In the genomic region with DNA sequence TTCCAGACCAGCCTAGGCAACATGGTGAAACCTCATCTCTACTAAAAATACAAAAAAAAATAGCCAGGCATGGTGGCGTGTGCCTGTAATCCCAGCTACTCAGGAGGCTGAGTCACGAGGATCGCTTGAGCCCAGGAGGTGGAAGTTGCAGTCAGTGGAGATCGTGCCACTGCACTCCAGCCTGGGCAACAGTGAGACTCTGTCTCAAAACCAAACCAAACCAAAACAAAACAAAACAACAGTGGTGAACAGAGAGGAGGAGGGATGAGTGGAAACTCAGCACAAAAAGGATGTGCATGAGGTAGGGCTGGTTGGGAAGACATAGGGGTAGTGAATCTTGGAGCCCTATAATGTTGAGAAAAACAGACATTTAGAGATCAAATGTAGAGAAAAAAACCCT, we compare ENCODE assay signal across 5 cellular contexts. TPM values are rescaled to one million over a fixed set of nuclear protein-coding genes. Genes with fewer than 3 reads are reported as not detected.
"Had no signal": no experiment of that assay in that cellular context is flagged by ENCODE, and none has a peak within 500 bp of the region (broad histone marks: within the 10 kb centered on the region; RNA-seq: fewer than 3 reads in every experiment).

No MANE protein-coding gene starts in this region.

RNA-seq across cellular contexts. Expression of a gene that starts 48.5 kb away (rescaled TPM):
- total RNA-seq: bronchial epithelial cell, gastroesophageal sphincter, kidney epithelial cell, liver, urinary bladder had no signal
- polyA plus RNA-seq: liver, urinary bladder had no signal

RNA-seq across cellular contexts. Expression of a gene that starts 52.3 kb away (rescaled TPM):
- total RNA-seq: bronchial epithelial cell had no signal
